ENCODE assay signal across 8 cellular contexts in the genomic region with DNA sequence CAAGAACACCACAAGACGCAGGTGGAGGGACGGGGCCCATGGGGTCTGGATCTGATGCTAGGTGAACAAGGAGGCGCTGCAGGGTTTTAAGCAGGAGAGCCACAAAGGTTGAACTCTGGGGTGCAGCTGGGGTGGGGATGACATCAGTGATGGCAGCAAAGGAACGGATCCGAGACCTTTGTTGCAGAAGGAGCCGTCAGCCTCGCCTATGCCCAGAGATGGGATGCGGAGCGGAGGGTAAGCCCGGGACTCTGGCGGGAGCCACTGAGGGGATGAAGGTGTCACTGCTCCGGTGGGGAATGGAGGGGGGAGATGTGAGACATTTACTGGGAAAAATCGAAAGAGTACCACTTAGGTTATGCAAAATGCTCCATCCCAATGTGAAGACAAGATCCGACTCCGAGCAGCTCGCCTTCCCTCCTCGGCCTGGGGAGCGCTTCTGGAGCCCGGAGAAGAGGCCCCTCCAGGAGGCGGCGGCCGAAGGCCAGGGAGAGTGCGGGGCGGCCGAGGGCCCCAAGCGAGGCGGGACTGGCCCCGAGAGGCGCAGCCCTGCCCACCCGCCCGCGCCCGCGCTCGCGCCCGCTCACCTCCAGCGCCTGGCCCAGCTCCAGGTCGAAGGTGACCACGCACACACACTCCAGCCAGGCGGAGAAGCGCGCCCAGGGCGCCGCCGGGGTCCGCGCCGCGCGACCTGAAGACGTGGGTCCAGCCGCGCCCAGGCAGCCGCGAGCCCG. TPM values are rescaled to one million over a fixed set of nuclear protein-coding genes. Genes with fewer than 3 reads are reported as not detected.
A peak's percentile ranks its signal among the peaks of the same experiment; 100 is the strongest.
DNase-seq lines count a peak whose midpoint lies in the region; ATAC-seq, FAIRE-seq and TF ChIP-seq lines count a peak whose summit lies in the region.

No MANE protein-coding gene starts in this region.

- H3K79me1 ChIP-seq in mesenchymal stem cell (replicated peaks; ENCODE audit: low read length, poor library complexity, severe bottlenecking) = peaks cover 7% of the 10 kb centered on the region

- CTCF ChIA-PET in A549 (lab: Yijun Ruan, JAX) = interaction anchor here (0.6 to 9.8 kb wide), 18 partner anchors 10 to 85 kb away, joined by 3 to 74 read pairs (median 8); a partner anchor contains a TSS
- CTCF ChIA-PET in HCT116 (lab: Charles Lee) = no interaction called here

- H3K9me2 ChIP-seq in HCT116 (ENCODE audit: insufficient read depth) = no peaks in the 10 kb centered on the region

- H3K4me3 ChIP-seq in A549 (peak overlapping the region; percentile 92), HCT116 (replicated peaks in 1 of 2; ENCODE audit: low read depth in 1 of 2, low read length in 2 of 2) (peak overlapping the region; percentile 47 to 80), astrocyte of the spinal cord (ENCODE audit: low read depth, low read length) (peak overlapping the region; percentile 55), mesenchymal stem cell (ENCODE audit: insufficient read depth in 1 of 2, low read depth in 1 of 2, low read length in 2 of 2) (peak overlapping the region; percentile 88 to 89), vagina (peak overlapping the region; percentile 91 to 96)

- RAD21 ChIA-PET in HCT116 (lab: Charles Lee; ENCODE audit: low non-redundant PET in 1 of 2, low total read pairs in 2 of 2, uncharacterized antibody in 2 of 2, unreplicated experiment in 2 of 2) = interaction anchor here in 1 of 2 experiments (0.7 to 1.2 kb wide), 2 partner anchors 21 to 75 kb away, joined by 3 read pairs; a partner anchor contains a TSS

- TF ChIP-seq POLR2A in A549 (IDR thresholded peaks at IDR 0.05; ENCODE audit: low read length) (no peak), HCT116 (IDR thresholded peaks at IDR 0.05; ENCODE audit: borderline replicate concordance, extremely low read depth, insufficient read depth, insufficient read length) (no peak), vagina (IDR thresholded peaks at IDR 0.05) (no peak)

- H3K4me1 ChIP-seq in A549 = peaks cover 16% of the 10 kb centered on the region; the same call in 2 of the 3 replicates
- H3K4me1 ChIP-seq in HCT116 (ENCODE audit: control insufficient read depth in 1 of 2, insufficient read depth in 2 of 2, low read length in 2 of 2) = peaks cover 40 to 59% of the 10 kb centered on the region in 2 experiments
- peaks cover 16% of the 10 kb centered on the region for H3K4me1 ChIP-seq in mesenchymal stem cell (ENCODE audit: control insufficient read depth, insufficient read depth, low read depth, low read length)
- H3K4me1 ChIP-seq in vagina = peaks cover 17% of the 10 kb centered on the region

- H4K20me1 ChIP-seq in HCT116 (ENCODE audit: insufficient read depth) = no peaks in the 10 kb centered on the region

- WGBS in A549 (ENCODE audit: missing lambda C conversion rate) = 63% methylated on average over 19 of the region's 57 CpGs
- 25% methylated on average over 34 of the region's 57 CpGs for WGBS in mesenchymal stem cell

- no peak for FAIRE-seq in A549 (lab: Jason Lieb, UNC)

- TF ChIP-seq EP300 in A549 (IDR thresholded peaks at IDR 0.05) = no peak

- peak; percentile 41 to 59; a peak in 5 of 6 replicates for ATAC-seq in A549
- ATAC-seq in HCT116 = peak; percentile 51

- H2BK120ac ChIP-seq in mesenchymal stem cell (ENCODE audit: low read depth, low read length) = peak overlapping the region; percentile 74

- no peaks in the 10 kb centered on the region for H3K27me3 ChIP-seq in HCT116 (ENCODE audit: insufficient read depth, low read length)
- H3K27me3 ChIP-seq in mesenchymal stem cell (ENCODE audit: control insufficient read depth in 1 of 2, insufficient read depth in 1 of 2, low read length in 2 of 2) = no peaks in the 10 kb centered on the region
- no peaks in the 10 kb centered on the region for H3K27me3 ChIP-seq in vagina

- intact Hi-C loops in HCT116 (cut with micrococcal nuclease) (no loop called here), vagina (cut with DNase I) (loop anchor here (5.0 kb wide), 2 partner anchors 54 to 74 kb away; a partner anchor contains a TSS)

- TF ChIP-seq RAD21 in A549 (conservative IDR thresholded peaks at IDR 0.05 in 1 of 2, IDR thresholded peaks at IDR 0.05 in 1 of 2) = no peak
- TF ChIP-seq RAD21 in HCT116 (IDR thresholded peaks at IDR 0.05; ENCODE audit: low read depth) = no peak

- no peak overlapping the region for H2AK5ac ChIP-seq in mesenchymal stem cell (ENCODE audit: low read length, severe bottlenecking)

- peak overlapping the region; percentile 30 for H4K91ac ChIP-seq in mesenchymal stem cell (ENCODE audit: low read length)

- peak overlapping the region; percentile 91 for H3K4me2 ChIP-seq in A549
- peak overlapping the region; percentile 94 for H3K4me2 ChIP-seq in HCT116 (ENCODE audit: low read length)
- H3K4me2 ChIP-seq in mesenchymal stem cell (ENCODE audit: low read length, poor library complexity, severe bottlenecking) = peak overlapping the region; percentile 78

- H3K27ac ChIP-seq in A549 (peak overlapping the region; percentile 97), HCT116 (ENCODE audit: low read depth, low read length) (peak overlapping the region; percentile 83), mesenchymal stem cell (ENCODE audit: low read length, poor library complexity, severe bottlenecking) (no peak overlapping the region), vagina (peak overlapping the region; percentile 60)

- H3K79me2 ChIP-seq in HCT116 (ENCODE audit: insufficient read depth, low read length) = peaks cover 3% of the 10 kb centered on the region; the same call in 1 of the 2 replicates

- peak overlapping the region; percentile 71 for H4K8ac ChIP-seq in mesenchymal stem cell (ENCODE audit: low read length)

- POLR2A ChIA-PET in A549 (lab: Yijun Ruan, JAX) (interaction anchor here (0.6 to 1.1 kb wide), 2 partner anchors 19 to 174 kb away, joined by 3 to 5 read pairs; a partner anchor contains a TSS), HCT116 (lab: Charles Lee) (no interaction called here)

- H3K4ac ChIP-seq in mesenchymal stem cell (ENCODE audit: low read depth in 1 of 2, low read length in 2 of 2) = peak overlapping the region in 1 of 2 experiments; percentile 92

- H2BK5ac ChIP-seq in mesenchymal stem cell (ENCODE audit: low read depth, low read length, poor library complexity, severe bottlenecking) = no peak overlapping the region

- H2BK15ac ChIP-seq in mesenchymal stem cell (ENCODE audit: low read depth, poor library complexity, severe bottlenecking) = peak overlapping the region; percentile 60

- H2BK12ac ChIP-seq in mesenchymal stem cell (ENCODE audit: low read length in 2 of 2) = peak overlapping the region in 1 of 2 experiments; percentile 71

- TF ChIP-seq CTCF in A549 (IDR thresholded peaks at IDR 0.05) (no peak), HCT116 (IDR thresholded peaks at IDR 0.05 in 2 of 3, conservative IDR thresholded peaks at IDR 0.05 in 1 of 3; ENCODE audit: borderline replicate concordance in 1 of 3, insufficient read depth in 1 of 3, low read depth in 2 of 3, low read length in 2 of 3) (no peak), astrocyte of the spinal cord (IDR thresholded peaks at IDR 0.05; ENCODE audit: low read depth, low read length) (no peak), vagina (IDR thresholded peaks at IDR 0.05) (no peak)

- H2AFZ ChIP-seq in HCT116 (ENCODE audit: low read depth, low read length, poor library complexity, severe bottlenecking) (no peak overlapping the region), mesenchymal stem cell (ENCODE audit: low read depth, low read length) (peak overlapping the region; percentile 85)

- peak overlapping the region; percentile 67 for H3K9ac ChIP-seq in HCT116 (ENCODE audit: low read length)
- H3K9ac ChIP-seq in mesenchymal stem cell (ENCODE audit: low read length) = peak overlapping the region; percentile 87

- H3K18ac ChIP-seq in mesenchymal stem cell (ENCODE audit: low read depth in 1 of 2, low read length in 2 of 2) = peak overlapping the region; percentile 92 to 95

- H3K14ac ChIP-seq in mesenchymal stem cell (ENCODE audit: low read length in 2 of 2) = peak overlapping the region in 1 of 2 experiments; percentile 96

- H3K36me3 ChIP-seq in HCT116 (ENCODE audit: control insufficient read depth in 1 of 2, insufficient read depth in 2 of 2, low read length in 2 of 2) (no peaks in the 10 kb centered on the region), mesenchymal stem cell (ENCODE audit: control insufficient read depth in 1 of 2, insufficient read depth in 2 of 2, low read depth in 1 of 2, low read length in 2 of 2) (no peaks in the 10 kb centered on the region), vagina (no peaks in the 10 kb centered on the region)

- no TSS peak for BruUV-seq in HCT116 (replicated peaks; lab: Mats Ljungman, UMichigan)

- DNase-seq in A549 (ENCODE audit: low read depth in 1 of 2, low spot score in 1 of 2) = no peak
- DNase-seq in HCT116 (ENCODE audit: low read depth, low spot score) = no peak
- no peak for DNase-seq in astrocyte of the spinal cord (ENCODE audit: low read depth, low spot score)
- DNase-seq in mesenchymal stem cell = no peak
- no peak for DNase-seq in vagina (ENCODE audit: extremely low spot score in 2 of 2)
- DNase-seq in activated gamma-delta T cell (lab: John Stamatoyannopoulos, UW) = no peak
- no peak for DNase-seq in NK-92 treated with Interleukin-12 subunit alpha and Interleukin-12 subunit beta, amount 100 ng/mL, for 24 hours (lab: John Stamatoyannopoulos, UW)
- no peak for DNase-seq in dedifferentiated amniotic fluid mesenchymal stem cell (ENCODE audit: extremely low spot score)

- H3K9me3 ChIP-seq in A549 (no peaks in the 10 kb centered on the region), HCT116 (ENCODE audit: control insufficient read depth in 1 of 2, insufficient read depth in 1 of 2, low read depth in 1 of 2, low read length in 2 of 2) (no peaks in the 10 kb centered on the region), mesenchymal stem cell (ENCODE audit: control insufficient read depth, low read length) (no peaks in the 10 kb centered on the region), vagina (no peaks in the 10 kb centered on the region)

- peak overlapping the region in 1 of 2 experiments; percentile 89 for H3K23ac ChIP-seq in mesenchymal stem cell (ENCODE audit: low read length in 2 of 2)

- in situ Hi-C loops in astrocyte of the spinal cord (cut with HindIII; ENCODE audit: low sequenced_read_pairs) = no loop called here

RNA-seq across cellular contexts. Expression of a gene that starts 0.4 kb away (rescaled TPM):
- polyA plus RNA-seq in A549 (2011; rRNA removed) (1.6 and 1.7 TPM in 2 replicates), A549 (2017; fragmentation: RNase III; extraction: RNeasy Plus Mini Kit Qiagen cat#74134 plus additional on column Dnase treatment) (1.7 to 2.3 TPM (median 1.9 TPM) in 3 replicates)
- 1.3 and 2.1 TPM in 2 replicates for polyA plus RNA-seq in A549 (2012; cell fraction: cytosol; rRNA removed)
- polyA plus RNA-seq in A549 (2012; cell fraction: nucleus; rRNA removed) = 13.3 and 14.5 TPM in 2 replicates
- polyA minus RNA-seq in A549 (2011; rRNA and poly(A)+ RNA removed) = 1.0 and 1.4 TPM in 2 replicates
- total RNA-seq in HCT116 (2021; ENCODE audit: unreplicated experiment) (11.0 TPM), vagina (2.7 TPM)
- polyA plus RNA-seq in HCT116 (2012) = 7.8 and 9.1 TPM in 2 replicates
- polyA plus RNA-seq in mesenchymal stem cell (2013, experiment 1 of 2) = 4.2 TPM
- 3.7 TPM for polyA plus RNA-seq in mesenchymal stem cell (2013, experiment 2 of 2)

RNA-seq across cellular contexts. Expression of a gene that starts 16.7 kb away (rescaled TPM):
- polyA plus RNA-seq in A549 (2011; rRNA removed) (9.5 and 9.6 TPM in 2 replicates), A549 (2017; fragmentation: RNase III; extraction: RNeasy Plus Mini Kit Qiagen cat#74134 plus additional on column Dnase treatment) (13.2 to 15.1 TPM (median 14.7 TPM) in 3 replicates)
- polyA plus RNA-seq in A549 (2012; cell fraction: cytosol; rRNA removed) = 10.9 and 13.1 TPM in 2 replicates
- polyA plus RNA-seq in A549 (2012; cell fraction: nucleus; rRNA removed) = 54.7 and 59.5 TPM in 2 replicates
- polyA minus RNA-seq in A549 (2011; rRNA and poly(A)+ RNA removed) = 12.9 and 13.4 TPM in 2 replicates
- total RNA-seq in HCT116 (2021; ENCODE audit: unreplicated experiment) (61.3 TPM), vagina (49.1 TPM)
- 52.7 and 53.5 TPM in 2 replicates for polyA plus RNA-seq in HCT116 (2012)
- polyA plus RNA-seq in mesenchymal stem cell (2013, experiment 1 of 2) = 23.0 TPM
- polyA plus RNA-seq in mesenchymal stem cell (2013, experiment 2 of 2) = 22.9 TPM

RNA-seq across cellular contexts. Expression of a gene that starts 18.9 kb away (rescaled TPM):
- polyA plus RNA-seq in A549 (2011; rRNA removed) (24.6 and 32.4 TPM in 2 replicates), A549 (2017; fragmentation: RNase III; extraction: RNeasy Plus Mini Kit Qiagen cat#74134 plus additional on column Dnase treatment) (64.4 to 67.2 TPM (median 65.0 TPM) in 3 replicates)
- polyA plus RNA-seq in A549 (2012; cell fraction: cytosol; rRNA removed) = 42.6 and 58.7 TPM in 2 replicates
- 186 and 235 TPM in 2 replicates for polyA plus RNA-seq in A549 (2012; cell fraction: nucleus; rRNA removed)
- 52.7 and 56.9 TPM in 2 replicates for polyA minus RNA-seq in A549 (2011; rRNA and poly(A)+ RNA removed)
- total RNA-seq in HCT116 (2021; ENCODE audit: unreplicated experiment) (236 TPM), vagina (180 TPM)
- 192 and 208 TPM in 2 replicates for polyA plus RNA-seq in HCT116 (2012)
- 242 TPM for polyA plus RNA-seq in mesenchymal stem cell (2013, experiment 1 of 2)
- 231 TPM for polyA plus RNA-seq in mesenchymal stem cell (2013, experiment 2 of 2)

RNA-seq across cellular contexts. Expression of a gene that starts 56.2 kb away (rescaled TPM):
- polyA plus RNA-seq in A549 (2011; rRNA removed) (1.6 and 3.0 TPM in 2 replicates), A549 (2017; fragmentation: RNase III; extraction: RNeasy Plus Mini Kit Qiagen cat#74134 plus additional on column Dnase treatment) (5.5 to 7.4 TPM (median 5.7 TPM) in 3 replicates)
- 4.9 and 6.3 TPM in 2 replicates for polyA plus RNA-seq in A549 (2012; cell fraction: cytosol; rRNA removed)
- polyA plus RNA-seq in A549 (2012; cell fraction: nucleus; rRNA removed) = 23.4 and 25.4 TPM in 2 replicates
- 2.8 and 4.9 TPM in 2 replicates for polyA minus RNA-seq in A549 (2011; rRNA and poly(A)+ RNA removed)
- total RNA-seq in HCT116 (2021; ENCODE audit: unreplicated experiment) (19.3 TPM), vagina (7.4 TPM)
- 15.7 and 17.2 TPM in 2 replicates for polyA plus RNA-seq in HCT116 (2012)
- 5.5 TPM for polyA plus RNA-seq in mesenchymal stem cell (2013, experiment 1 of 2)
- 5.0 TPM for polyA plus RNA-seq in mesenchymal stem cell (2013, experiment 2 of 2)
